In genomic region chr1:61836649-61837048, GRCh38 we compare ENCODE assay signal across 11 cellular contexts.
"Had no signal": no experiment of that assay in that cellular context is flagged by ENCODE, and none has a peak within 500 bp of the region (broad histone marks: within the 10 kb centered on the region; RNA-seq: fewer than 3 reads in every experiment).

No MANE protein-coding gene starts in this region.

- H3K9me3 ChIP-seq: SJSA1 had no signal

- H3K36me3 ChIP-seq: SJSA1 had no signal

- H3K27me3 Mint-ChIP-seq: activated naive CD4-positive, alpha-beta T cell treated with anti-CD3 and anti-CD28 coated beads, Interleukin-2, amount 10 ng/mL, durations not matched to agents 7 days and 5 days; brain; stimulated activated naive CD8-positive, alpha-beta T cell treated with anti-CD3 and anti-CD28 coated beads, Interleukin-15, amount 100 ng/mL, for 72 hours had no signal

- H3K36me3 Mint-ChIP-seq: activated naive CD4-positive, alpha-beta T cell treated with anti-CD3 and anti-CD28 coated beads, Interleukin-2, amount 10 ng/mL, durations not matched to agents 7 days and 5 days; brain had no signal

- H3K27ac Mint-ChIP-seq: activated naive CD4-positive, alpha-beta T cell treated with anti-CD3 and anti-CD28 coated beads, Interleukin-2, amount 10 ng/mL, durations not matched to agents 7 days and 5 days; activated T-helper 2 cell treated with anti-CD3 and anti-CD28 coated beads, Interferon-gamma antibody, Interleukin-2, Interleukin-4, amounts not matched to agents 10 μg/mL and 5 μg/mL and 100 μg/mL, durations not matched to agents 14 hours and 24 hours and 36 hours; brain; endodermal cell; stimulated activated naive CD8-positive, alpha-beta T cell treated with anti-CD3 and anti-CD28 coated beads, Interleukin-15, amount 100 ng/mL, for 72 hours; T-helper 2 cell treated with Interferon-gamma antibody and Interleukin-4, amounts not matched to agents 5 μg/mL and 100 μg/mL, for 36 hours had no signal

- H3K4me1 Mint-ChIP-seq: activated naive CD4-positive, alpha-beta T cell treated with anti-CD3 and anti-CD28 coated beads, Interleukin-2, amount 10 ng/mL, durations not matched to agents 7 days and 5 days; stimulated activated naive CD8-positive, alpha-beta T cell treated with anti-CD3 and anti-CD28 coated beads, Interleukin-15, amount 100 ng/mL, for 72 hours had no signal

- H3K27ac ChIP-seq: SJSA1 had no signal

- H3K9me3 Mint-ChIP-seq: activated naive CD4-positive, alpha-beta T cell treated with anti-CD3 and anti-CD28 coated beads, Interleukin-2, amount 10 ng/mL, durations not matched to agents 7 days and 5 days; activated T-helper 2 cell treated with anti-CD3 and anti-CD28 coated beads, Interferon-gamma antibody, Interleukin-2, Interleukin-4, amounts not matched to agents 10 μg/mL and 5 μg/mL and 100 μg/mL, durations not matched to agents 14 hours and 24 hours and 36 hours; brain; endodermal cell; stimulated activated naive CD8-positive, alpha-beta T cell treated with anti-CD3 and anti-CD28 coated beads, Interleukin-15, amount 100 ng/mL, for 72 hours; T-helper 2 cell treated with Interferon-gamma antibody and Interleukin-4, amounts not matched to agents 5 μg/mL and 100 μg/mL, for 36 hours had no signal

- H3K4me3 Mint-ChIP-seq: activated naive CD4-positive, alpha-beta T cell treated with anti-CD3 and anti-CD28 coated beads, Interleukin-2, amount 10 ng/mL, durations not matched to agents 7 days and 5 days; brain; endodermal cell; stimulated activated naive CD8-positive, alpha-beta T cell treated with anti-CD3 and anti-CD28 coated beads, Interleukin-15, amount 100 ng/mL, for 72 hours; T-helper 2 cell treated with Interferon-gamma antibody and Interleukin-4, amounts not matched to agents 5 μg/mL and 100 μg/mL, for 36 hours had no signal

- DNase-seq: activated naive CD4-positive, alpha-beta T cell treated with anti-CD3 and anti-CD28 coated beads, Interleukin-2, amount 10 ng/mL, durations not matched to agents 7 days and 5 days; endodermal cell; hypothalamus; stimulated activated CD4-positive, alpha-beta T cell treated with anti-CD3 and anti-CD28 coated beads, Interleukin-4, amount 100 ng/mL, for 4 hours; stimulated activated naive CD8-positive, alpha-beta T cell treated with anti-CD3 and anti-CD28 coated beads, Interleukin-15, amount 100 ng/mL, for 72 hours; SW 1271 had no signal

- ATAC-seq: left colon; stimulated activated naive CD8-positive, alpha-beta T cell treated with anti-CD3 and anti-CD28 coated beads, Interleukin-15, amount 100 ng/mL, for 72 hours had no signal

- H3K27me3 ChIP-seq: SJSA1 had no signal

- H3K4me3 ChIP-seq: SJSA1 had no signal
